ENCODE assay signal across 8 cellular contexts in genomic region chr14:69346710-69347109, GRCh38. TPM values are rescaled to one million over a fixed set of nuclear protein-coding genes. Genes with fewer than 3 reads are reported as not detected.
DNase-seq lines count a peak whose midpoint lies in the region; ATAC-seq and TF ChIP-seq lines count a peak whose summit lies in the region.

No MANE protein-coding gene starts in this region.

- no peaks in the 10 kb centered on the region for H3K9me3 ChIP-seq in DOHH2 (ENCODE audit: control insufficient read depth, insufficient read depth, low read length)

- H3K4ac ChIP-seq in mesendoderm (ENCODE audit: low read depth, low read length) = no peak overlapping the region

- H3K27ac ChIP-seq in DOHH2 (ENCODE audit: low read depth, low read length) (no peak overlapping the region), HL-60 (replicated peaks) (no peak overlapping the region), brain microvascular endothelial cell (no peak overlapping the region), mesendoderm (ENCODE audit: low read depth, low read length) (no peak overlapping the region)

- H3K79me2 ChIP-seq in DOHH2 (ENCODE audit: control insufficient read depth, low read length) (no peaks in the 10 kb centered on the region), mesendoderm (ENCODE audit: control insufficient read depth, insufficient read depth, low read length) (no peaks in the 10 kb centered on the region)

- H2BK120ac ChIP-seq in mesendoderm (ENCODE audit: low read depth, low read length) = no peak overlapping the region

- H2BK5ac ChIP-seq in mesendoderm (ENCODE audit: low read length) = no peak overlapping the region

- DNase-seq in HL-60 (ENCODE audit: low read depth in 1 of 2, low spot score in 1 of 2) (no peak), brain microvascular endothelial cell (no peak), mesendoderm (peak; percentile 77), epidermal melanocyte (ENCODE audit: insufficient read length, low spot score) (no peak)

- H3K9ac ChIP-seq in mesendoderm (ENCODE audit: low read length) = no peak overlapping the region

- H3K23ac ChIP-seq in mesendoderm (ENCODE audit: low read length) = no peak overlapping the region

- H3K4me1 ChIP-seq in DOHH2 (ENCODE audit: control insufficient read depth, low read length) (no peaks in the 10 kb centered on the region), mesendoderm (ENCODE audit: control insufficient read depth, low read depth, low read length) (peaks cover 4% of the 10 kb centered on the region)

- no peaks in the 10 kb centered on the region for H3F3A ChIP-seq in DOHH2 (ENCODE audit: control insufficient read depth, insufficient read depth)

- H2AK5ac ChIP-seq in mesendoderm (ENCODE audit: low read length) = no peak overlapping the region

- H3K56ac ChIP-seq in mesendoderm (ENCODE audit: low read length) = no peak overlapping the region

- H2BK15ac ChIP-seq in mesendoderm (replicated peaks; ENCODE audit: low read depth) = no peak overlapping the region

- H4K8ac ChIP-seq in mesendoderm (ENCODE audit: low read depth, low read length) = no peak overlapping the region

- H3K9me2 ChIP-seq in DOHH2 (replicated peaks; ENCODE audit: control insufficient read depth, low read length) = no peaks in the 10 kb centered on the region

- H4K5ac ChIP-seq in mesendoderm (ENCODE audit: low read length) = no peak overlapping the region

- TF ChIP-seq CTCF in DOHH2 (IDR thresholded peaks at IDR 0.05; ENCODE audit: low read depth, low read length, poor library complexity, severe bottlenecking) = peak; percentile 58
- peak; percentile 3 for TF ChIP-seq CTCF in HL-60 (IDR thresholded peaks at IDR 0.05; ENCODE audit: insufficient read depth, low read length)
- TF ChIP-seq CTCF in brain microvascular endothelial cell (IDR thresholded peaks at IDR 0.05; ENCODE audit: low read depth, low read length, missing control alignments) = peak; percentile 93

- no peak overlapping the region for H3K4me3 ChIP-seq in DOHH2 (ENCODE audit: low read length)
- H3K4me3 ChIP-seq in HL-60 (replicated peaks; ENCODE audit: insufficient read depth, low read length) = no peak overlapping the region
- H3K4me3 ChIP-seq in brain microvascular endothelial cell (ENCODE audit: low read depth, low read length) = no peak overlapping the region
- H3K4me3 ChIP-seq in mesendoderm (ENCODE audit: low read length) = no peak overlapping the region

- H3K4me2 ChIP-seq in DOHH2 (ENCODE audit: low read length) (no peak overlapping the region), mesendoderm (ENCODE audit: low read length) (no peak overlapping the region)

- no peaks in the 10 kb centered on the region for H3K36me3 ChIP-seq in DOHH2 (ENCODE audit: control insufficient read depth, low read length)
- no peaks in the 10 kb centered on the region for H3K36me3 ChIP-seq in brain microvascular endothelial cell (replicated peaks)
- no peaks in the 10 kb centered on the region for H3K36me3 ChIP-seq in mesendoderm (ENCODE audit: control insufficient read depth, insufficient read depth, low read length)

- ATAC-seq in GM21825 (IDR thresholded peaks at IDR 0.05; ENCODE audit: unreplicated experiment) (no peak), HG03342 (IDR thresholded peaks at IDR 0.05; ENCODE audit: unreplicated experiment) (no peak), HG02970 (IDR thresholded peaks at IDR 0.05; ENCODE audit: low FRiP score, unreplicated experiment) (no peak)

- H3K27me3 ChIP-seq in DOHH2 (ENCODE audit: control insufficient read depth, low read length) (peaks cover 26% of the 10 kb centered on the region; the same call in 1 of the 2 replicates), HL-60 (ENCODE audit: insufficient read depth, poor library complexity, severe bottlenecking) (no peaks in the 10 kb centered on the region), brain microvascular endothelial cell (replicated peaks) (no peaks in the 10 kb centered on the region), mesendoderm (ENCODE audit: insufficient read depth, low read length, poor library complexity) (no peaks in the 10 kb centered on the region)

- no peaks in the 10 kb centered on the region for H3K79me1 ChIP-seq in mesendoderm (ENCODE audit: low read length)

- no peak overlapping the region for H3K18ac ChIP-seq in mesendoderm (ENCODE audit: low read length)

- in situ Hi-C loops in brain microvascular endothelial cell (cut with HindIII; ENCODE audit: low pct_ligation_motif_present, low sequenced_read_pairs) = no loop called here

- no peaks in the 10 kb centered on the region for H4K20me1 ChIP-seq in DOHH2 (ENCODE audit: control insufficient read depth, insufficient read depth, low read depth, low read length)

- no CpG with 5 or more reads among the region's 9 CpGs for WGBS in mesendoderm (ENCODE audit: extremely low coverage, insufficient coverage, low lambda C conversion rate)

RNA-seq across cellular contexts. Expression of gene ERH, which starts 51.4 kb away (rescaled TPM):
- 380 TPM for polyA plus RNA-seq in mesendoderm (2013, experiment 1 of 2)
- 374 TPM for polyA plus RNA-seq in mesendoderm (2013, experiment 2 of 2)

RNA-seq across cellular contexts. Expression of gene SLC39A9, which starts 51.8 kb away (rescaled TPM):
- 19.9 TPM for polyA plus RNA-seq in mesendoderm (2013, experiment 1 of 2)
- 19.1 TPM for polyA plus RNA-seq in mesendoderm (2013, experiment 2 of 2)

Comparison
In these comparisons a context has a peak if more than half of its experiments do, and no peak if none do; other contexts are left out.
1. CTCF ChIP-seq: peak in every context shown above with its lines; median percentile 93 in brain microvascular endothelial cell; 58 in DOHH2; 3 in HL-60.